In genomic region chr7:134896073-134896472, GRCh38 we compare ENCODE assay signal across 22 cellular contexts.
A peak's percentile ranks its signal among the peaks of the same experiment; 100 is the strongest.
DNase-seq lines count a peak whose midpoint lies in the region; ATAC-seq, FAIRE-seq and TF ChIP-seq lines count a peak whose summit lies in the region.
"Had no signal": no experiment of that assay in that cellular context is flagged by ENCODE, and none has a peak within 500 bp of the region (broad histone marks: within the 10 kb centered on the region; RNA-seq: fewer than 3 reads in every experiment).

No MANE protein-coding gene starts in this region.

- no peak overlapping the region for H2AFZ ChIP-seq in HepG2 (ENCODE audit: low read length)

- H3K9ac ChIP-seq in HepG2 (ENCODE audit: insufficient read depth, low read depth, low read length) = no peak overlapping the region

- H3K36me3 Mint-ChIP-seq in chondrocyte (ENCODE audit: low read depth) (peaks cover 38% of the 10 kb centered on the region), osteocyte (ENCODE audit: unreplicated experiment) (peaks cover 52% of the 10 kb centered on the region)
- H3K36me3 Mint-ChIP-seq: CD4-positive, CD25-positive, alpha-beta regulatory T cell had no signal

- no TSS peak for BruUV-seq in HepG2 (replicated peaks; lab: Mats Ljungman, UMichigan)

- no peaks in the 10 kb centered on the region for H3K9me3 Mint-ChIP-seq in chondrocyte (ENCODE audit: low read depth)
- H3K9me3 Mint-ChIP-seq in osteocyte (ENCODE audit: unreplicated experiment) = peaks cover 5% of the 10 kb centered on the region

- peaks cover 0 to 4% of the 10 kb centered on the region in 2 experiments; a peak in 1 of 5 replicates for H3K36me3 ChIP-seq in HepG2 (replicated peaks in 1 of 2; ENCODE audit: control insufficient read depth in 1 of 2, insufficient read depth in 2 of 2, low read length in 2 of 2)
- H3K36me3 ChIP-seq in right lobe of liver = no peaks in the 10 kb centered on the region
- H3K36me3 ChIP-seq in breast epithelium = no peaks in the 10 kb centered on the region
- H3K36me3 ChIP-seq: MG63 had no signal

- FAIRE-seq in HepG2 (lab: Jason Lieb, UNC) = no peak
- FAIRE-seq: GM12891, GM19239, HTR-8/SVneo had no signal

- H3K79me2 ChIP-seq in HepG2 (ENCODE audit: insufficient read depth, low read length) = peaks cover 94% of the 10 kb centered on the region

- TF ChIP-seq RAD21 in HepG2 (CRISPR knock-in tag; IDR thresholded peaks at IDR 0.05) = no peak

- ATAC-seq in HepG2 = no peak
- ATAC-seq in right lobe of liver = no peak
- no peak for ATAC-seq in HG02610 (IDR thresholded peaks at IDR 0.05; ENCODE audit: unreplicated experiment)

- peaks cover 79% of the 10 kb centered on the region for H3K4me1 Mint-ChIP-seq in chondrocyte (ENCODE audit: low read depth)
- peaks cover 65% of the 10 kb centered on the region for H3K4me1 Mint-ChIP-seq in osteocyte (ENCODE audit: unreplicated experiment)

- H3K4me2 ChIP-seq in HepG2 (ENCODE audit: low read depth, low read length) = no peak overlapping the region

- no peak for TF ChIP-seq POLR2A in HepG2 (IDR thresholded peaks at IDR 0.05; ENCODE audit: insufficient read depth in 1 of 2, low read depth in 2 of 2, low read length in 2 of 2)
- no peak for TF ChIP-seq POLR2A in right lobe of liver (IDR thresholded peaks at IDR 0.05)
- TF ChIP-seq POLR2A in breast epithelium (IDR thresholded peaks at IDR 0.05) = no peak

- intact Hi-C loops in HepG2 (cut with micrococcal nuclease; ENCODE audit: unreplicated experiment) = no loop called here
- intact Hi-C loops in right lobe of liver (cut with DNase I) = no loop called here
- intact Hi-C loops in breast epithelium (cut with DNase I; ENCODE audit: low total_unique reads) = no loop called here

- no peak for TF ChIP-seq CTCF in HepG2 (CRISPR knock-in tag; IDR thresholded peaks at IDR 0.05)
- no peak for TF ChIP-seq CTCF in right lobe of liver (IDR thresholded peaks at IDR 0.05)
- TF ChIP-seq CTCF in chondrocyte (IDR thresholded peaks at IDR 0.05) = no peak
- no peak for TF ChIP-seq CTCF in osteocyte (IDR thresholded peaks at IDR 0.05)
- TF ChIP-seq CTCF in breast epithelium (IDR thresholded peaks at IDR 0.05) = no peak

- 95% methylated on average over 4 of the region's 4 CpGs for WGBS in HepG2 (ENCODE audit: low lambda C conversion rate)
- 95% methylated on average over 4 of the region's 4 CpGs for WGBS in right lobe of liver (ENCODE audit: insufficient coverage, low coverage, low lambda C conversion rate, missing lambda C conversion rate)

- in situ Hi-C loops in HepG2 (cut with HindIII; ENCODE audit: extremely low pct_ligation_motif_present, low pct_unique_long_range_greater_than_20kb) = no loop called here

- H3K4me1 ChIP-seq in HepG2 (ENCODE audit: insufficient read depth, low read length) (peaks cover 82% of the 10 kb centered on the region), right lobe of liver (peaks cover 0 to 45% (median 16%) of the 10 kb centered on the region in 4 donors), breast epithelium (no peaks in the 10 kb centered on the region)

- peaks cover 12% of the 10 kb centered on the region; the same call in 1 of the 2 replicates for H4K20me1 ChIP-seq in HepG2 (ENCODE audit: insufficient read depth, low read length)

- H3K27me3 ChIP-seq in HepG2 (ENCODE audit: control insufficient read depth in 1 of 2, insufficient read depth in 2 of 2, low read length in 2 of 2) (no peaks in the 10 kb centered on the region; a peak in 1 of 5 replicates), right lobe of liver (no peaks in the 10 kb centered on the region), breast epithelium (no peaks in the 10 kb centered on the region)
- H3K27me3 ChIP-seq: MG63, SJSA1 had no signal

- TF ChIP-seq EP300 in HepG2 (IDR thresholded peaks at IDR 0.05; ENCODE audit: low read depth in 2 of 2, low read length in 2 of 2) = no peak
- no peak for TF ChIP-seq EP300 in HepG2 (CRISPR knock-in tag; IDR thresholded peaks at IDR 0.05; ENCODE audit: borderline replicate concordance)

- H3K4me3 ChIP-seq in HepG2 (replicated peaks in 1 of 3; ENCODE audit: insufficient read depth in 1 of 3, low read depth in 2 of 3, low read length in 3 of 3) = no peak overlapping the region
- no peak overlapping the region for H3K4me3 ChIP-seq in right lobe of liver
- H3K4me3 ChIP-seq in breast epithelium = no peak overlapping the region
- H3K4me3 ChIP-seq: MG63, SJSA1 had no signal

- H3K27me3 Mint-ChIP-seq in chondrocyte (ENCODE audit: low read depth) (no peaks in the 10 kb centered on the region), osteocyte (ENCODE audit: unreplicated experiment) (no peaks in the 10 kb centered on the region)

- H3K4me3 Mint-ChIP-seq in chondrocyte (ENCODE audit: unreplicated experiment) = peak overlapping the region; percentile 10
- no peak overlapping the region for H3K4me3 Mint-ChIP-seq in osteocyte (ENCODE audit: unreplicated experiment)

- CTCF ChIA-PET in HepG2 (lab: Yijun Ruan, JAX; ENCODE audit: low intra/inter-chr PET ratio, low total read pairs) = no interaction called here

- H3K27ac ChIP-seq in HepG2 (ENCODE audit: extremely low read length, insufficient read depth, low read length) (no peak overlapping the region), right lobe of liver (no peak overlapping the region), breast epithelium (no peak overlapping the region)
- H3K27ac ChIP-seq: SJSA1 had no signal

- DNase-seq in HepG2 (ENCODE audit: low spot score) (no peak), right lobe of liver (no peak), chondrocyte (ENCODE audit: low spot score) (no peak), osteocyte (ENCODE audit: extremely low spot score, unreplicated experiment) (no peak), activated gamma-delta T cell (lab: John Stamatoyannopoulos, UW) (no peak), breast epithelium (ENCODE audit: low spot score in 2 of 2) (no peak)
- DNase-seq: CD4-positive, CD25-positive, alpha-beta regulatory T cell; DMS79; EL; GDM1; KG1; MG63; NCI-H2029 treated with DMSO at 0.1 percent for 48 hours; NCI-H2227 treated with DMSO at 0.1 percent for 48 hours; NCI-H526 treated with DMSO at 0.1 percent for 48 hours; Right ventricle myocardium superior; RPMI8226 had no signal

- H3K27ac Mint-ChIP-seq in chondrocyte (ENCODE audit: unreplicated experiment) (peak overlapping the region; percentile 84), osteocyte (ENCODE audit: unreplicated experiment) (peak overlapping the region; percentile 62)
- H3K27ac Mint-ChIP-seq: CD4-positive, CD25-positive, alpha-beta regulatory T cell had no signal

- H3K9me3 ChIP-seq in HepG2 (ENCODE audit: low read length) = peaks cover 11% of the 10 kb centered on the region; the same call in 1 of the 2 replicates
- H3K9me3 ChIP-seq in right lobe of liver = no peaks in the 10 kb centered on the region
- H3K9me3 ChIP-seq in breast epithelium = peaks cover 0 to 16% of the 10 kb centered on the region in 2 donors
- H3K9me3 ChIP-seq: MG63 had no signal

- POLR2A ChIA-PET in HepG2 (lab: Yijun Ruan, JAX) = no interaction called here

TF ChIP-seq in HepG2, 621 proteins besides CTCF, POLR2A, EP300 and RAD21:
- TF ChIP-seq ZNF562 (CRISPR knock-in tag; IDR thresholded peaks at IDR 0.05; ENCODE audit: borderline replicate concordance) (peak; percentile 77), IRF1 (CRISPR knock-in tag; IDR thresholded peaks at IDR 0.05; ENCODE audit: low read depth) (no peak)
